ENCODE assay signal across 12 cellular contexts in genomic region chr16:2535644-2536021, GRCh38. TPM values are rescaled to one million over a fixed set of nuclear protein-coding genes. Genes with fewer than 3 reads are reported as not detected.
DNase-seq lines count a peak whose midpoint lies in the region; TF ChIP-seq lines count a peak whose summit lies in the region.
"Had no signal": no experiment of that assay in that cellular context is flagged by ENCODE, and none has a peak within 500 bp of the region (broad histone marks: within the 10 kb centered on the region; RNA-seq: fewer than 3 reads in every experiment).

No MANE protein-coding gene starts in this region.

- H3K4me3 ChIP-seq in neural progenitor cell: no peak overlapping the region

- H3K27me3 ChIP-seq in neural progenitor cell: peaks cover 13% of the 10 kb centered on the region

- peaks cover 22% of the 10 kb centered on the region for H3K79me2 ChIP-seq in neural progenitor cell (ENCODE audit: low read depth)

- no peaks in the 10 kb centered on the region for H3K36me3 ChIP-seq in neural progenitor cell

- TF ChIP-seq CTCF in neural progenitor cell (IDR thresholded peaks at IDR 0.05): no peak

- H3K9me3 Mint-ChIP-seq in IgD-negative memory B cell: no peaks in the 10 kb centered on the region
- H3K9me3 Mint-ChIP-seq in neural progenitor cell: no peaks in the 10 kb centered on the region

- H3K27me3 Mint-ChIP-seq in IgD-negative memory B cell: no peaks in the 10 kb centered on the region
- peaks cover 20% of the 10 kb centered on the region for H3K27me3 Mint-ChIP-seq in neural progenitor cell (ENCODE audit: insufficient read depth, low read depth)

- peak overlapping the region in 1 of 4 donors; percentile 95 for H3K4me3 Mint-ChIP-seq in IgD-negative memory B cell
- H3K4me3 Mint-ChIP-seq in neural progenitor cell: peak overlapping the region; percentile 63

- peak overlapping the region in 2 of 3 donors; percentile 78 to 99 for H3K27ac Mint-ChIP-seq in IgD-negative memory B cell
- H3K27ac Mint-ChIP-seq in neural progenitor cell: no peak overlapping the region

- no peak overlapping the region for H2AFZ ChIP-seq in neural progenitor cell (replicated peaks)

- no peak overlapping the region for H3K9ac ChIP-seq in neural progenitor cell

- no peaks in the 10 kb centered on the region for H3K9me3 ChIP-seq in neural progenitor cell (ENCODE audit: low read depth)

- peak; percentile 68 for DNase-seq in AG08396 (ENCODE audit: low spot score)
- DNase-seq in ecto neural progenitor cell (ENCODE audit: low spot score): peak; percentile 44
- DNase-seq in neural progenitor cell (ENCODE audit: low spot score): no peak
- no peak for DNase-seq in activated CD8-positive, alpha-beta memory T cell treated with anti-CD3 and anti-CD28 coated beads, Interleukin-2, amount 50 U/mL, for 4 hours
- no peak for DNase-seq in OCI-M2 (lab: John Stamatoyannopoulos, UW; ENCODE audit: unreplicated experiment)
- no peak for DNase-seq in OCI-M1 (lab: John Stamatoyannopoulos, UW)
- DNase-seq in effector CD4-positive, alpha-beta T cell: no peak
- DNase-seq: activated effector memory CD4-positive, alpha-beta T cell treated with Interleukin-2 at 50 U/mL for 16 hours; DND-41; NCI-H1694 had no signal

- H3K4me1 Mint-ChIP-seq in IgD-negative memory B cell (peaks cover 21 to 28% (median 25%) of the 10 kb centered on the region in 3 donors), neural progenitor cell (peaks cover 31% of the 10 kb centered on the region)

- H4K20me1 ChIP-seq in neural progenitor cell (ENCODE audit: low read depth): peaks cover 16% of the 10 kb centered on the region

- no peaks in the 10 kb centered on the region for H3K4me1 ChIP-seq in neural progenitor cell

- no peaks in the 10 kb centered on the region for H3K36me3 Mint-ChIP-seq in IgD-negative memory B cell
- no peaks in the 10 kb centered on the region for H3K36me3 Mint-ChIP-seq in neural progenitor cell

- no peak overlapping the region for H3K4me2 ChIP-seq in neural progenitor cell

- H3F3A ChIP-seq in neural progenitor cell (ENCODE audit: low read depth): peaks cover 5% of the 10 kb centered on the region

- H3K27ac ChIP-seq in neural progenitor cell: no peak overlapping the region

RNA-seq across cellular contexts. Expression of gene PDPK1, which starts 2.2 kb away (rescaled TPM):
- 45.1 TPM for polyA plus RNA-seq in IgD-negative memory B cell
- 13.6 and 13.9 TPM in 2 replicates for total RNA-seq in neural progenitor cell (ENCODE audit: low replicate concordance)

RNA-seq across cellular contexts. Expression of gene CEMP1, which starts 4.4 kb away (rescaled TPM):
- 6.2 TPM for polyA plus RNA-seq in IgD-negative memory B cell
- 0.09 TPM in 1 of 2 replicates, not detected in the other for total RNA-seq in neural progenitor cell (ENCODE audit: low replicate concordance)
- total RNA-seq: temporal lobe had no signal

RNA-seq across cellular contexts. Expression of gene AMDHD2, which starts 15.5 kb away (rescaled TPM):
- 22.2 TPM for polyA plus RNA-seq in IgD-negative memory B cell
- 11.7 and 39.2 TPM in 2 replicates for total RNA-seq in neural progenitor cell (ENCODE audit: low replicate concordance)

RNA-seq across cellular contexts. Expression of gene ATP6V0C, which starts 21.9 kb away (rescaled TPM):
- 105 TPM for polyA plus RNA-seq in IgD-negative memory B cell
- total RNA-seq in neural progenitor cell (ENCODE audit: low replicate concordance): 11.6 and 44.3 TPM in 2 replicates

Comparison
In these comparisons a context has a peak if more than half of its experiments do, and no peak if none do; other contexts are left out.
1. DNase-seq: peak in AG08396 (single experiment) and ecto neural progenitor cell (single experiment); none in neural progenitor cell (single experiment), activated CD8-positive, alpha-beta memory T cell treated with anti-CD3 and anti-CD28 coated beads, Interleukin-2, amount 50 U/mL, for 4 hours (single experiment), OCI-M2 (single experiment), OCI-M1 (single experiment) and effector CD4-positive, alpha-beta T cell (single experiment).